8 cellular contexts compared by ENCODE assay signal in genomic region chr2:204024503-204024902, GRCh38.
A peak's percentile ranks its signal among the peaks of the same experiment; 100 is the strongest.
DNase-seq lines count a peak whose midpoint lies in the region; ATAC-seq and TF ChIP-seq lines count a peak whose summit lies in the region.

No MANE protein-coding gene starts in this region.

- H2AFZ ChIP-seq in Loucy (ENCODE audit: low read length) = no peak overlapping the region

- H3K9me2 ChIP-seq in Loucy (replicated peaks; ENCODE audit: low read depth, low read length) = no peaks in the 10 kb centered on the region

- TF ChIP-seq EP300 in stomach (IDR thresholded peaks at IDR 0.05) = no peak

- peaks cover 8% of the 10 kb centered on the region for H3K4me1 ChIP-seq in Loucy (ENCODE audit: insufficient read depth, low read length, poor library complexity, severe bottlenecking)
- no peaks in the 10 kb centered on the region for H3K4me1 ChIP-seq in right atrium auricular region
- peaks cover 0 to 16% (median 8%) of the 10 kb centered on the region in 4 donors for H3K4me1 ChIP-seq in stomach

- WGBS in stomach, 5 donors = 4 to 17% (median 15%) methylated on average over 1 of the region's 1 CpG

- H3K4me3 ChIP-seq in Loucy (ENCODE audit: low read length, poor library complexity, severe bottlenecking) = no peak overlapping the region
- no peak overlapping the region for H3K4me3 ChIP-seq in right atrium auricular region
- no peak overlapping the region for H3K4me3 ChIP-seq in stomach

- no peaks in the 10 kb centered on the region for H4K20me1 ChIP-seq in Loucy (ENCODE audit: insufficient read depth, low read length, poor library complexity, severe bottlenecking)

- no peak overlapping the region for H3K4me2 ChIP-seq in Loucy (ENCODE audit: low read depth, low read length, poor library complexity, severe bottlenecking)

- H3K36me3 ChIP-seq in Loucy (ENCODE audit: insufficient read depth, low read length) = no peaks in the 10 kb centered on the region
- no peaks in the 10 kb centered on the region for H3K36me3 ChIP-seq in right atrium auricular region
- no peaks in the 10 kb centered on the region for H3K36me3 ChIP-seq in stomach

- H3K9me3 ChIP-seq in Loucy (ENCODE audit: insufficient read depth, low read depth, low read length) (no peaks in the 10 kb centered on the region), right atrium auricular region (no peaks in the 10 kb centered on the region), stomach (no peaks in the 10 kb centered on the region)

- H3F3A ChIP-seq in Loucy (ENCODE audit: low read depth) = no peaks in the 10 kb centered on the region

- H3K27me3 ChIP-seq in Loucy (ENCODE audit: insufficient read depth, low read length, poor library complexity, severe bottlenecking) (no peaks in the 10 kb centered on the region), right atrium auricular region (no peaks in the 10 kb centered on the region), stomach (no peaks in the 10 kb centered on the region)

- intact Hi-C loops in stomach (cut with DNase I; ENCODE audit: low total_unique reads) = no loop called here

- TF ChIP-seq CTCF in Loucy (conservative IDR thresholded peaks at IDR 0.05; ENCODE audit: low read length) (peak; percentile 74), VCaP (conservative IDR thresholded peaks at IDR 0.05) (peak; percentile 92), right atrium auricular region (IDR thresholded peaks at IDR 0.05) (peak; percentile 19 to 67), stomach (IDR thresholded peaks at IDR 0.05) (peak in 5 of 7 experiments; percentile 46 to 59 (median 55))

- TF ChIP-seq POLR2A in stomach (IDR thresholded peaks at IDR 0.05) = no peak

- DNase-seq in GM04504 (ENCODE audit: low read depth) (peak; percentile 11), right atrium auricular region (ENCODE audit: low spot score) (no peak), stomach (peak; percentile 34), NCI-H187 (lab: John Stamatoyannopoulos, UW) (no peak)

- ATAC-seq in GM19463 (IDR thresholded peaks at IDR 0.05; ENCODE audit: unreplicated experiment) = no peak
- ATAC-seq in GM21737 (IDR thresholded peaks at IDR 0.05; ENCODE audit: unreplicated experiment) = no peak

- no peak overlapping the region for H3K9ac ChIP-seq in Loucy (ENCODE audit: low read depth, low read length, poor library complexity, severe bottlenecking)

- peak overlapping the region; percentile 42 for H3K27ac ChIP-seq in VCaP
- H3K27ac ChIP-seq in right atrium auricular region = no peak overlapping the region
- H3K27ac ChIP-seq in stomach = no peak overlapping the region

- no peaks in the 10 kb centered on the region for H3K79me2 ChIP-seq in Loucy (ENCODE audit: insufficient read depth, low read length)

Comparison
In these comparisons a context has a peak if more than half of its experiments do, and no peak if none do; other contexts are left out.
1. DNase-seq: peak in GM04504 (single experiment) and stomach (single experiment); none in right atrium auricular region (single experiment) and NCI-H187 (0 of 2).
2. Peak in every context shown above with its lines, with median percentiles within 50 percentile points of each other: CTCF ChIP-seq.